ENCODE assay signal across 20 cellular contexts in genomic region chr1:155326659-155327058, GRCh38. TPM values are rescaled to one million over a fixed set of nuclear protein-coding genes. Genes with fewer than 3 reads are reported as not detected.
A peak's percentile ranks its signal among the peaks of the same experiment; 100 is the strongest.
DNase-seq lines count a peak whose midpoint lies in the region; ATAC-seq and TF ChIP-seq lines count a peak whose summit lies in the region.
"Had no signal": no experiment of that assay in that cellular context is flagged by ENCODE, and none has a peak within 500 bp of the region (broad histone marks: within the 10 kb centered on the region; RNA-seq: fewer than 3 reads in every experiment).

No MANE protein-coding gene starts in this region.

- H3K4me3 Mint-ChIP-seq in neural crest cell, result peak overlapping the region; percentile 89

- POLR2A ChIA-PET in GM10248 (lab: Yijun Ruan, JAX), result no interaction called here

- H3K9ac ChIP-seq in DND-41 (ENCODE audit: low read depth, low read length) (no peak overlapping the region), OCI-LY1 (ENCODE audit: low read length) (no peak overlapping the region)

- no peak overlapping the region for H2AFZ ChIP-seq in DND-41 (ENCODE audit: low read depth, low read length)
- H2AFZ ChIP-seq in OCI-LY1 (ENCODE audit: low read length), result no peak overlapping the region

- H4K20me1 ChIP-seq in DND-41 (ENCODE audit: insufficient read depth, low read length) (peaks cover 8% of the 10 kb centered on the region; the same call in 1 of the 2 replicates), OCI-LY1 (ENCODE audit: insufficient read depth, low read length) (no peaks in the 10 kb centered on the region)

- H3K36me3 Mint-ChIP-seq in neural crest cell (ENCODE audit: low read depth), result peaks cover 7% of the 10 kb centered on the region

- no peak overlapping the region for H3K27ac Mint-ChIP-seq in neural crest cell (ENCODE audit: unreplicated experiment)
- H3K27ac Mint-ChIP-seq: WTC11 had no signal

- H3K4me2 ChIP-seq in DND-41 (ENCODE audit: insufficient read depth, low read length) (0 out of 2 replicates have a peak overlapping the region, but pooled peaks have one; percentile 86), OCI-LY1 (ENCODE audit: low read length) (no peak overlapping the region; the same call in 1 of the 2 replicates)

- peaks cover 16% of the 10 kb centered on the region for H3K79me2 ChIP-seq in DND-41 (ENCODE audit: insufficient read depth, low read length)
- no peaks in the 10 kb centered on the region for H3K79me2 ChIP-seq in OCI-LY1 (ENCODE audit: insufficient read depth, low read length)

- H3F3A ChIP-seq in OCI-LY1 (ENCODE audit: insufficient read depth, low read length), result peaks cover 4% of the 10 kb centered on the region; the same call in 1 of the 2 replicates

- TF ChIP-seq CTCF in DND-41 (IDR thresholded peaks at IDR 0.05; ENCODE audit: borderline replicate concordance, extremely low read depth, low read length, poor library complexity, severe bottlenecking) (no peak), OCI-LY1 (IDR thresholded peaks at IDR 0.05; ENCODE audit: low read length) (no peak), neural crest cell (conservative IDR thresholded peaks at IDR 0.05) (no peak), GM10248 (IDR thresholded peaks at IDR 0.05; ENCODE audit: control extremely low read depth, extremely low read depth, low read depth, missing control alignments) (no peak)

- peaks cover 6% of the 10 kb centered on the region for H3K27me3 Mint-ChIP-seq in neural crest cell (ENCODE audit: low read depth)
- H3K27me3 Mint-ChIP-seq: memory B cell had no signal

- no peak overlapping the region for H3K27ac ChIP-seq in DND-41 (ENCODE audit: low read length)
- peak overlapping the region; percentile 12 for H3K27ac ChIP-seq in OCI-LY1 (ENCODE audit: low read depth, low read length, poor library complexity, severe bottlenecking)
- H3K27ac ChIP-seq: SJSA1, suprapubic skin had no signal

- no peaks in the 10 kb centered on the region for H3K9me3 Mint-ChIP-seq in neural crest cell
- H3K9me3 Mint-ChIP-seq: activated T-helper 1 cell treated with anti-CD3 and anti-CD28 coated beads, Interleukin-12 subunit alpha, Interleukin-12 subunit beta, Interleukin-2, Interleukin-4 antibody, amounts not matched to agents 30 ng/mL and 10 ng/mL and 1 ng/mL, durations not matched to agents 14 hours and 24 hours and 36 hours; memory B cell; WTC11 had no signal

- peaks cover 24% of the 10 kb centered on the region for H3K4me1 Mint-ChIP-seq in neural crest cell

- ATAC-seq in DND-41 (ENCODE audit: insufficient read depth, low read depth), result no peak
- ATAC-seq: WTC11 had no signal

- no peak overlapping the region for H3K4me3 ChIP-seq in DND-41 (ENCODE audit: low read depth in 1 of 2, low read length in 2 of 2)
- no peak overlapping the region for H3K4me3 ChIP-seq in OCI-LY1 (ENCODE audit: low read depth, low read length, poor library complexity, severe bottlenecking)
- H3K4me3 ChIP-seq: SJSA1, suprapubic skin had no signal

- H3K9me3 ChIP-seq in DND-41 (ENCODE audit: insufficient read depth, low read length, severe bottlenecking), result no peaks in the 10 kb centered on the region
- no peaks in the 10 kb centered on the region for H3K9me3 ChIP-seq in OCI-LY1 (ENCODE audit: low read length)
- H3K9me3 ChIP-seq: SJSA1, suprapubic skin had no signal

- H3K27me3 ChIP-seq in DND-41 (ENCODE audit: insufficient read depth, low read length, poor library complexity) (no peaks in the 10 kb centered on the region), OCI-LY1 (ENCODE audit: insufficient read depth, low read length) (no peaks in the 10 kb centered on the region)
- H3K27me3 ChIP-seq: SJSA1, suprapubic skin had no signal

- H3K36me3 ChIP-seq in DND-41 (ENCODE audit: insufficient read depth, low read length) (peaks cover 19% of the 10 kb centered on the region), OCI-LY1 (ENCODE audit: insufficient read depth, low read length) (peaks cover 19% of the 10 kb centered on the region; the same call in 1 of the 2 replicates)

- H3K4me1 ChIP-seq in DND-41 (ENCODE audit: insufficient read depth, low read length) (peaks cover 31% of the 10 kb centered on the region), OCI-LY1 (ENCODE audit: insufficient read depth, low read length, severe bottlenecking) (peaks cover 24% of the 10 kb centered on the region)

- DNase-seq in DND-41, result no peak
- DNase-seq in neural crest cell (ENCODE audit: low read depth, low spot score), result no peak
- no peak for DNase-seq in 8988T
- no peak for DNase-seq in GM10248 (ENCODE audit: extremely low spot score)
- DNase-seq: C1 segment of cervical spinal cord, erythroblast, kidney glomerular epithelial cell, NCI-H1436, NCI-H2171, OCI-M1 had no signal

- H3K9me2 ChIP-seq in OCI-LY1 (ENCODE audit: low read depth, low read length), result no peaks in the 10 kb centered on the region

- CTCF ChIA-PET in GM10248 (lab: Yijun Ruan, JAX), result interaction anchor here (10.7 kb wide), 1 partner anchor 78 kb away, joined by 150 read pairs; no protein-coding TSS in a partner anchor

RNA-seq across cellular contexts. Expression of gene RUSC1, which starts 6.0 kb away (rescaled TPM):
- 55.2 and 56.6 TPM in 2 replicates for total RNA-seq in neural crest cell

RNA-seq across cellular contexts. Expression of gene FDPS, which starts 18.0 kb away (rescaled TPM):
- total RNA-seq in neural crest cell, result 665 and 693 TPM in 2 replicates

RNA-seq across cellular contexts. Expression of gene PKLR, which starts 25.4 kb away (rescaled TPM):
- not detected in 2 replicates for total RNA-seq in neural crest cell
- total RNA-seq: dermis microvascular lymphatic vessel endothelial cell, frontal cortex, M059J, pulmonary artery endothelial cell, SJSA1 had no signal

RNA-seq across cellular contexts. Expression of gene HCN3, which starts 49.4 kb away (rescaled TPM):
- 20.8 and 22.4 TPM in 2 replicates for total RNA-seq in neural crest cell

RNA-seq across cellular contexts. Expression of gene CLK2, which starts 53.4 kb away (rescaled TPM):
- 101 and 104 TPM in 2 replicates for total RNA-seq in neural crest cell
